ENCODE assay signal across 8 cellular contexts in the genomic region with DNA sequence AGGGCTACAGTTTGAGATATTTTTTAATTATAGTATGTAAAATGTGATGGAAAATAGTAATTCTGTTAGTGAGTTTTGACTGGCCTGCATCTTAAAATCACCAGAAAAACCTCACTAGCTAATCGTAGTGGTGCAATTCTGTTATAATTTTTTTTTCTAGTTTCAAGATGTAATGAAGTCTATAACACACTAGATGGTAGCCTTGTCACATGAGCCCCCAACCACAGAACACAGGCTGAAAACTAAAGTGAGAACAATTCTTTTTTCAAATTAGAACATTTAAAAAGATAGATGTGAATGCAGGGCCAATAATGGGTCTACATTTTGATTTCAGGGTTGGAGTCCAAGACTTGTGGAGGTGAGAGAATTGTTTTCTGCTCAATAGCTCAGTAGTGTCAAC.
DNase-seq lines count a peak whose midpoint lies in the region; ATAC-seq and TF ChIP-seq lines count a peak whose summit lies in the region.

No MANE protein-coding gene starts in this region.

- TF ChIP-seq CTCF in epithelial cell of esophagus (IDR thresholded peaks at IDR 0.05; ENCODE audit: insufficient read depth, low read depth, low read length, missing control alignments) (peak; percentile 35), testis (IDR thresholded peaks at IDR 0.05) (peak in 1 of 3 experiments; percentile 15)

- intact Hi-C loops in activated CD4-positive, alpha-beta T cell treated with anti-CD3 and anti-CD28 coated beads for 36 hours (cut with DNase I, micrococcal nuclease): loop anchor here (5.0 to 10.0 kb wide), 3 partner anchors 480 to 802 kb away; no protein-coding TSS in a partner anchor
- intact Hi-C loops in testis (cut with DNase I; ENCODE audit: low total_unique reads): no loop called here

- H3K27ac Mint-ChIP-seq in activated CD4-positive, alpha-beta T cell treated with anti-CD3 and anti-CD28 coated beads for 36 hours: no peak overlapping the region

- CTCF ChIA-PET in activated CD4-positive, alpha-beta T cell treated with anti-CD3 and anti-CD28 coated beads for 36 hours (lab: Charles Lee): interaction anchor here (0.6 to 1.4 kb wide), 4 partner anchors 48 to 801 kb away, joined by 3 to 7 read pairs (median 4); no protein-coding TSS in a partner anchor

- H3K4me1 ChIP-seq in testis: no peaks in the 10 kb centered on the region

- ATAC-seq in activated CD4-positive, alpha-beta T cell treated with anti-CD3 and anti-CD28 coated beads for 36 hours: no peak
- ATAC-seq in GM19463 (IDR thresholded peaks at IDR 0.05; ENCODE audit: unreplicated experiment) (no peak), GM18868 (IDR thresholded peaks at IDR 0.05; ENCODE audit: unreplicated experiment) (no peak)

- no peaks in the 10 kb centered on the region for H3K9me3 Mint-ChIP-seq in activated CD4-positive, alpha-beta T cell treated with anti-CD3 and anti-CD28 coated beads for 36 hours (ENCODE audit: low read depth)

- H3K9me3 ChIP-seq in testis: no peaks in the 10 kb centered on the region

- no peaks in the 10 kb centered on the region for H3K36me3 Mint-ChIP-seq in activated CD4-positive, alpha-beta T cell treated with anti-CD3 and anti-CD28 coated beads for 36 hours (ENCODE audit: low read depth)

- no peaks in the 10 kb centered on the region for H3K27me3 Mint-ChIP-seq in activated CD4-positive, alpha-beta T cell treated with anti-CD3 and anti-CD28 coated beads for 36 hours

- peak; percentile 9 for DNase-seq in activated CD4-positive, alpha-beta T cell treated with anti-CD3 and anti-CD28 coated beads for 36 hours
- DNase-seq in activated CD4-positive, alpha-beta T cell treated with anti-CD3 and anti-CD28 coated beads, Interleukin-2, amount 50 U/mL, for 4 hours: no peak
- DNase-seq in NCI-H526 treated with DMSO at 0.1 percent for 48 hours (lab: John Stamatoyannopoulos, UW) (peak; percentile 11), epithelial cell of esophagus (ENCODE audit: low read depth) (no peak), testis (peak; percentile 20), HK-2 (ENCODE audit: unreplicated experiment) (no peak)

- no peak overlapping the region for H3K4me3 Mint-ChIP-seq in activated CD4-positive, alpha-beta T cell treated with anti-CD3 and anti-CD28 coated beads for 36 hours

- POLR2A ChIA-PET in activated CD4-positive, alpha-beta T cell treated with anti-CD3 and anti-CD28 coated beads for 36 hours (lab: Charles Lee): no interaction called here

- TF ChIP-seq POLR2A in testis (IDR thresholded peaks at IDR 0.05): no peak

- no peak overlapping the region for H3K4me3 ChIP-seq in epithelial cell of esophagus (ENCODE audit: low read length)
- no peak overlapping the region for H3K4me3 ChIP-seq in testis

- no peaks in the 10 kb centered on the region for H3K36me3 ChIP-seq in testis (ENCODE audit: low read depth, missing control alignments)

- WGBS in testis, 2 donors: 19 to 23% methylated on average over 1 of the region's 1 CpG

- H3K27ac ChIP-seq in testis: no peak overlapping the region

- H3K4me1 Mint-ChIP-seq in activated CD4-positive, alpha-beta T cell treated with anti-CD3 and anti-CD28 coated beads for 36 hours: no peaks in the 10 kb centered on the region

- H3K27me3 ChIP-seq in testis: no peaks in the 10 kb centered on the region

Comparison
In these comparisons a context has a peak if more than half of its experiments do, and no peak if none do; other contexts are left out.
1. DNase-seq: peak in activated CD4-positive, alpha-beta T cell treated with anti-CD3 and anti-CD28 coated beads for 36 hours (single experiment), NCI-H526 treated with DMSO at 0.1 percent for 48 hours (single experiment) and testis (single experiment); none in activated CD4-positive, alpha-beta T cell treated with anti-CD3 and anti-CD28 coated beads, Interleukin-2, amount 50 U/mL, for 4 hours (0 of 2), epithelial cell of esophagus (single experiment) and HK-2 (single experiment).